In the genomic region with DNA sequence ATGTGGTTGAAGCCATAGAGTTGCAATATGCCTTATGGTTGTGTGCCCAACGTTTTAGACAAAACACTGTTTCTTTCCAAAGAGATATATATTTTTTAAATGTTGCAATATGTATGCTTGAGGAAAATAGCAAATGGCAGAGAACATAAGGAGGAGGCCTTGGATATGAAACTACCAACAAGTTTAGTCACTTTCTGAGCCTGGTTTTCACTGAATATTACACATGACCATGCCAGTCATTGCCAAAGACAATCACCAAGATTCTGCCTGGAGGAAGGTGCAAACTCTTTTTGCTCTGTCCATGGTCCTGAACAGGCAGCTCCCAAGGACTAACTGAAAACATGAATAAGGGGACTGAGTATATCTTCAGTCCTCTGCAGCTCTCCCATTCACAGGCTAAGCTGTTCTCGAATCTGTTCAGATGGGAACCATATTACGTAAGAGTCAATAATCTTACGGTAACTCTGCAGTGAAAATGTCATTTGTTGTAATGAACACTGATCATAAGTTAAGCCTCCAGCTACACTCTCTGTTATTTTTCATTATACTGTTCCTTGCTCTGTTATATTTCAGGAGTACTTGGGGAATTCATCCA, we compare ENCODE assay signal across 14 cellular contexts.
DNase-seq lines count a peak whose midpoint lies in the region; ATAC-seq and TF ChIP-seq lines count a peak whose summit lies in the region.
"Had no signal": no experiment of that assay in that cellular context is flagged by ENCODE, and none has a peak within 500 bp of the region (broad histone marks: within the 10 kb centered on the region; RNA-seq: fewer than 3 reads in every experiment).

No MANE protein-coding gene starts in this region.

- H3K36me3 ChIP-seq in cardiac muscle cell, result no peaks in the 10 kb centered on the region
- no peaks in the 10 kb centered on the region for H3K36me3 ChIP-seq in gastrocnemius medialis

- POLR2A ChIA-PET in RWPE1 (lab: Yijun Ruan, JAX; ENCODE audit: low non-redundant PET), result no interaction called here

- H3K4me1 ChIP-seq in cardiac muscle cell (ENCODE audit: low read depth), result no peaks in the 10 kb centered on the region
- no peaks in the 10 kb centered on the region for H3K4me1 ChIP-seq in gastrocnemius medialis

- H3K27ac ChIP-seq in cardiac muscle cell (no peak overlapping the region), RWPE1 (no peak overlapping the region), gastrocnemius medialis (no peak overlapping the region)

- H3K4me3 ChIP-seq in cardiac muscle cell, result no peak overlapping the region
- H3K4me3 ChIP-seq in fibroblast of villous mesenchyme (ENCODE audit: low read depth, low read length), result no peak overlapping the region
- no peak overlapping the region for H3K4me3 ChIP-seq in gastrocnemius medialis

- intact Hi-C loops in left cardiac atrium (cut with DNase I) (no loop called here), gastrocnemius medialis (cut with DNase I; ENCODE audit: low total_unique reads) (no loop called here)

- in situ Hi-C loops in gastrocnemius medialis (cut with MboI; ENCODE audit: low sequenced_read_pairs in 4 of 4), result no loop called here

- H3K27me3 ChIP-seq in cardiac muscle cell (no peaks in the 10 kb centered on the region), gastrocnemius medialis (no peaks in the 10 kb centered on the region)

- TF ChIP-seq POLR2A in gastrocnemius medialis (IDR thresholded peaks at IDR 0.05), result no peak

- CTCF ChIA-PET in RWPE1 (lab: Yijun Ruan, JAX), result interaction anchor here (0.6 kb wide), 1 partner anchor 458 kb away, joined by 3 read pairs; no protein-coding TSS in a partner anchor

- DNase-seq in cardiac muscle cell (ENCODE audit: low read depth in 1 of 2, low spot score in 1 of 2), result peak; percentile 65 to 75
- DNase-seq in left cardiac atrium, result no peak
- peak; percentile 25 for DNase-seq in RWPE1 (ENCODE audit: low spot score)
- peak; percentile 64 for DNase-seq in fibroblast of villous mesenchyme (ENCODE audit: low read depth)
- DNase-seq in SHP77 treated with DMSO at 0.1 percent for 48 hours (lab: John Stamatoyannopoulos, UW), result no peak
- no peak for DNase-seq in gastrocnemius medialis
- DNase-seq in stimulated activated CD4-positive, alpha-beta T cell treated with anti-CD3 and anti-CD28 coated beads, Interleukin-2, amount 100 ng/mL, for 24 hours, result no peak
- DNase-seq: aorta; COR-L47; kidney glomerular epithelial cell; NCI-H1048; stimulated activated CD4-positive, alpha-beta T cell treated with anti-CD3 and anti-CD28 coated beads, Interleukin-4, amount 100 ng/mL, for 1 hour; SW 1271 had no signal

- H3K9me3 ChIP-seq in cardiac muscle cell (ENCODE audit: low read depth), result no peaks in the 10 kb centered on the region
- no peaks in the 10 kb centered on the region for H3K9me3 ChIP-seq in gastrocnemius medialis

- TF ChIP-seq CTCF in cardiac muscle cell (IDR thresholded peaks at IDR 0.05; ENCODE audit: low read depth, low read length) (no peak), RWPE1 (conservative IDR thresholded peaks at IDR 0.05; ENCODE audit: low read depth) (no peak), fibroblast of villous mesenchyme (IDR thresholded peaks at IDR 0.05; ENCODE audit: insufficient read depth, low read depth, low read length) (no peak), gastrocnemius medialis (IDR thresholded peaks at IDR 0.05 in 4 of 5, conservative IDR thresholded peaks at IDR 0.05 in 1 of 5) (no peak)

- ATAC-seq in left cardiac atrium (no peak), GM18873 (IDR thresholded peaks at IDR 0.05; ENCODE audit: low FRiP score, unreplicated experiment) (no peak), gastrocnemius medialis (no peak)

Comparison
In these comparisons a context has a peak if more than half of its experiments do, and no peak if none do; other contexts are left out.
1. DNase-seq: peak in cardiac muscle cell (2 of 2), RWPE1 (single experiment) and fibroblast of villous mesenchyme (single experiment); none in left cardiac atrium (single experiment), SHP77 treated with DMSO at 0.1 percent for 48 hours (single experiment), gastrocnemius medialis (0 of 2) and stimulated activated CD4-positive, alpha-beta T cell treated with anti-CD3 and anti-CD28 coated beads, Interleukin-2, amount 100 ng/mL, for 24 hours (0 of 2).